8 cellular contexts compared by ENCODE assay signal in genomic region chr13:99658266-99658991, GRCh38. TPM values are rescaled to one million over a fixed set of nuclear protein-coding genes. Genes with fewer than 3 reads are reported as not detected.
DNase-seq lines count a peak whose midpoint lies in the region; ATAC-seq and TF ChIP-seq lines count a peak whose summit lies in the region.

No MANE protein-coding gene starts in this region.

- intact Hi-C loops in body of pancreas (cut with DNase I) (no loop called here), sigmoid colon (cut with DNase I) (loop anchor here (2.0 kb wide), 1 partner anchor 430 kb away; the partner anchor contains the start of gene PCCA)

- H3K9me3 ChIP-seq in Karpas-422 (ENCODE audit: low read length) (no peaks in the 10 kb centered on the region), body of pancreas (no peaks in the 10 kb centered on the region), iPS-15b (ENCODE audit: control insufficient read depth, insufficient read depth, low read length) (no peaks in the 10 kb centered on the region), sigmoid colon (no peaks in the 10 kb centered on the region)

- DNase-seq in AG20443 (ENCODE audit: low spot score) (peak; percentile 57), Karpas-422 (peak; percentile 86), T-helper 22 cell (ENCODE audit: low read depth) (peak; percentile 34), body of pancreas (peak in 2 of 4 donors; percentile 24 to 54), sigmoid colon (peak; percentile 72), LoVo (ENCODE audit: low spot score) (no peak)

- H3K27me3 ChIP-seq in Karpas-422 (ENCODE audit: low read length) (no peaks in the 10 kb centered on the region), body of pancreas (no peaks in the 10 kb centered on the region), iPS-15b (ENCODE audit: control insufficient read depth, insufficient read depth, low read length) (no peaks in the 10 kb centered on the region), sigmoid colon (no peaks in the 10 kb centered on the region)

- no peaks in the 10 kb centered on the region for H3K9me2 ChIP-seq in Karpas-422 (replicated peaks; ENCODE audit: insufficient read depth, low read length)

- 38 to 67% methylated on average over 20 to 26 of the region's 26 CpGs for WGBS in body of pancreas, 2 donors
- 16 to 56% methylated on average over 26 of the region's 26 CpGs for WGBS in sigmoid colon, 2 donors

- no peaks in the 10 kb centered on the region for H3K36me3 ChIP-seq in Karpas-422 (ENCODE audit: insufficient read depth, low read length)
- H3K36me3 ChIP-seq in body of pancreas (replicated peaks in 1 of 2; ENCODE audit: insufficient read depth in 1 of 2, low read depth in 2 of 2): no peaks in the 10 kb centered on the region
- H3K36me3 ChIP-seq in iPS-15b (ENCODE audit: control insufficient read depth, insufficient read depth, low read length): no peaks in the 10 kb centered on the region
- H3K36me3 ChIP-seq in sigmoid colon: no peaks in the 10 kb centered on the region

- H3K4me1 ChIP-seq in Karpas-422 (ENCODE audit: low read length) (peaks cover 80% of the 10 kb centered on the region), body of pancreas (peaks cover 7% of the 10 kb centered on the region), iPS-15b (ENCODE audit: control insufficient read depth, insufficient read depth, low read length) (peaks cover 44% of the 10 kb centered on the region), sigmoid colon (peaks cover 0 to 11% (median 8%) of the 10 kb centered on the region in 4 donors)

- ATAC-seq in GM19043 (IDR thresholded peaks at IDR 0.05; ENCODE audit: low read depth, unreplicated experiment) (peak; percentile 41), body of pancreas (no peak)

- H3K9ac ChIP-seq in Karpas-422 (ENCODE audit: low read length) (peak overlapping the region; percentile 45), iPS-15b (ENCODE audit: low read depth, low read length) (peak overlapping the region; percentile 74)

- peak in 1 of 3 donors; percentile 15 for TF ChIP-seq POLR2A in body of pancreas (IDR thresholded peaks at IDR 0.05)
- TF ChIP-seq POLR2A in sigmoid colon (IDR thresholded peaks at IDR 0.05): no peak

- no peak for TF ChIP-seq EP300 in sigmoid colon (IDR thresholded peaks at IDR 0.05)

- no peak overlapping the region for H3K4me3 ChIP-seq in Karpas-422 (ENCODE audit: low read length)
- no peak overlapping the region for H3K4me3 ChIP-seq in body of pancreas
- peak overlapping the region; percentile 48 for H3K4me3 ChIP-seq in iPS-15b (ENCODE audit: low read depth, low read length)
- peak overlapping the region; percentile 34 to 55 (median 48) for H3K4me3 ChIP-seq in sigmoid colon

- TF ChIP-seq CTCF in body of pancreas (IDR thresholded peaks at IDR 0.05) (peak in 1 of 7 experiments; percentile 27), sigmoid colon (IDR thresholded peaks at IDR 0.05) (no peak)

- H3K4me2 ChIP-seq in Karpas-422 (ENCODE audit: low read depth, low read length, poor library complexity, severe bottlenecking): peak overlapping the region; percentile 55

- no peaks in the 10 kb centered on the region for H4K20me1 ChIP-seq in Karpas-422 (ENCODE audit: insufficient read depth, low read depth, low read length)

- H3K27ac ChIP-seq in Karpas-422 (ENCODE audit: low read length): peak overlapping the region; percentile 92
- H3K27ac ChIP-seq in body of pancreas: peak overlapping the region in 3 of 4 donors; percentile 13 to 65 (median 60)
- H3K27ac ChIP-seq in sigmoid colon: peak overlapping the region; percentile 71 to 82 (median 77)

- no peak overlapping the region for H2AFZ ChIP-seq in Karpas-422 (ENCODE audit: low read length)

- H3K79me2 ChIP-seq in Karpas-422 (ENCODE audit: low read length): no peaks in the 10 kb centered on the region

RNA-seq across cellular contexts. Expression of gene CLYBL, which starts 51.9 kb away (rescaled TPM):
- 2.8 and 7.3 TPM in 2 replicates for total RNA-seq in Karpas-422 (2014; rRNA removed; shearing (Covaris generic); ENCODE audit: low replicate concordance)
- 10 to 100 TPM in 1 of 2 donors, 1 to 10 TPM in 1; 3.9 to 17.8 TPM for total RNA-seq in body of pancreas
- 1 to 10 TPM; 3.6 to 9.7 (median 4.2) TPM for total RNA-seq in sigmoid colon
- 10 to 100 TPM in 2 of 3 donors, 1 to 10 TPM in 1; 9.9 to 31.2 (median 10.2) TPM for polyA plus RNA-seq in sigmoid colon

Comparison
In these comparisons a context has a peak if more than half of its experiments do, and no peak if none do; other contexts are left out.
1. H3K4me3 ChIP-seq: peak in iPS-15b (single experiment) and sigmoid colon (4 of 4); none in Karpas-422 (single experiment) and body of pancreas (0 of 2).
2. Peak in every context shown above with its lines, with median percentiles within 50 percentile points of each other: H3K27ac ChIP-seq.